In genomic region chr3:53495518-53496501, GRCh38 we compare ENCODE assay signal across 8 cellular contexts. TPM values are rescaled to one million over a fixed set of nuclear protein-coding genes. Genes with fewer than 3 reads are reported as not detected.
DNase-seq lines count a peak whose midpoint lies in the region; ATAC-seq, FAIRE-seq and TF ChIP-seq lines count a peak whose summit lies in the region.

No MANE protein-coding gene starts in this region.

- H3K4me3 Mint-ChIP-seq in activated CD8-positive, alpha-beta memory T cell treated with anti-CD3 and anti-CD28 coated beads, Interleukin-2, amount 10 ng/mL, durations not matched to agents 7 days and 5 days: no peak overlapping the region
- H3K4me3 Mint-ChIP-seq in astrocyte (ENCODE audit: unreplicated experiment): peak overlapping the region; percentile 74
- H3K4me3 Mint-ChIP-seq in stimulated activated memory B cell treated with anti-CD40 and anti-IgM and Interleukin-4, amounts not matched to agents 10 μg/mL and 1 μg/mL and 100 μg/mL, for 72 hours: peak overlapping the region; percentile 74

- H3K27me3 ChIP-seq in astrocyte (ENCODE audit: insufficient read depth, low read length) (peaks cover 24% of the 10 kb centered on the region), PC-9 (ENCODE audit: insufficient read depth, low read depth) (peaks cover 35% of the 10 kb centered on the region)

- H2AFZ ChIP-seq in astrocyte (ENCODE audit: low read depth, low read length) (peak overlapping the region; percentile 71), PC-9 (no peak overlapping the region)

- CTCF ChIA-PET in activated CD8-positive, alpha-beta memory T cell treated with anti-CD3 and anti-CD28 coated beads, Interleukin-2, amount 10 ng/mL, durations not matched to agents 7 days and 5 days (lab: Charles Lee): no interaction called here
- CTCF ChIA-PET in PC-9 (lab: Charles Lee): no interaction called here

- no peaks in the 10 kb centered on the region for H3K9me2 ChIP-seq in PC-9 (ENCODE audit: insufficient read depth)

- no peaks in the 10 kb centered on the region for H3K36me3 ChIP-seq in astrocyte (ENCODE audit: insufficient read depth, low read length)
- H3K36me3 ChIP-seq in PC-9 (ENCODE audit: low read depth): no peaks in the 10 kb centered on the region

- H3K4me1 ChIP-seq in astrocyte (ENCODE audit: insufficient read depth, low read length) (peaks cover 14% of the 10 kb centered on the region), PC-9 (replicated peaks; ENCODE audit: insufficient read depth) (no peaks in the 10 kb centered on the region)

- POLR2A ChIA-PET in PC-9 (lab: Charles Lee; ENCODE audit: unreplicated experiment): no interaction called here

- H3K9ac ChIP-seq in astrocyte (ENCODE audit: low read length): no peak overlapping the region

- no peaks in the 10 kb centered on the region for H3K79me2 ChIP-seq in astrocyte (ENCODE audit: insufficient read depth, low read length)
- H3K79me2 ChIP-seq in PC-9 (ENCODE audit: low read depth): no peaks in the 10 kb centered on the region

- intact Hi-C loops in PC-9 (cut with micrococcal nuclease; ENCODE audit: unreplicated experiment): no loop called here

- DNase-seq in activated CD8-positive, alpha-beta memory T cell treated with anti-CD3 and anti-CD28 coated beads, Interleukin-2, amount 50 U/mL, for 48 hours: peak; percentile 57
- no peak for DNase-seq in activated CD8-positive, alpha-beta memory T cell treated with anti-CD3 and anti-CD28 coated beads, Interleukin-2, amount 10 ng/mL, durations not matched to agents 7 days and 5 days
- DNase-seq in astrocyte (ENCODE audit: low read depth): no peak
- peak; percentile 32 for DNase-seq in inferior parietal cortex (ENCODE audit: extremely low spot score)
- DNase-seq in activated CD4-positive, alpha-beta T cell treated with anti-CD3 and anti-CD28 coated beads, Interleukin-2, amount 50 U/mL, for 4 hours: no peak
- no peak for DNase-seq in PC-9

- H4K20me1 ChIP-seq in astrocyte (ENCODE audit: insufficient read depth, low read length) (no peaks in the 10 kb centered on the region), PC-9 (ENCODE audit: insufficient read depth) (no peaks in the 10 kb centered on the region)

- peaks cover 6% of the 10 kb centered on the region for H3K4me1 Mint-ChIP-seq in activated CD8-positive, alpha-beta memory T cell treated with anti-CD3 and anti-CD28 coated beads, Interleukin-2, amount 10 ng/mL, durations not matched to agents 7 days and 5 days
- peaks cover 10% of the 10 kb centered on the region for H3K4me1 Mint-ChIP-seq in astrocyte (ENCODE audit: low read depth, unreplicated experiment)
- H3K4me1 Mint-ChIP-seq in stimulated activated memory B cell treated with anti-CD40 and anti-IgM and Interleukin-4, amounts not matched to agents 10 μg/mL and 1 μg/mL and 100 μg/mL, for 72 hours: peaks cover 25% of the 10 kb centered on the region

- FAIRE-seq in astrocyte (lab: Jason Lieb, UNC): no peak

- TF ChIP-seq CTCF in astrocyte (IDR thresholded peaks at IDR 0.05; ENCODE audit: insufficient read depth, low read depth, low read length) (no peak), PC-9 (conservative IDR thresholded peaks at IDR 0.05) (no peak)

- no peak for ATAC-seq in activated CD8-positive, alpha-beta memory T cell treated with anti-CD3 and anti-CD28 coated beads, Interleukin-2, amount 10 ng/mL, durations not matched to agents 7 days and 5 days
- ATAC-seq in stimulated activated memory B cell treated with anti-CD40 and anti-IgM and Interleukin-4, amounts not matched to agents 10 μg/mL and 1 μg/mL and 100 μg/mL, for 72 hours: peak; percentile 53
- no peak for ATAC-seq in HG03342 (IDR thresholded peaks at IDR 0.05; ENCODE audit: unreplicated experiment)

- H3K4me2 ChIP-seq in astrocyte (ENCODE audit: low read length) (peak overlapping the region; percentile 89), PC-9 (no peak overlapping the region)

- no peaks in the 10 kb centered on the region for H3K9me3 ChIP-seq in astrocyte (ENCODE audit: insufficient read depth, low read depth, low read length)
- H3K9me3 ChIP-seq in PC-9 (ENCODE audit: insufficient read depth, low read depth): no peaks in the 10 kb centered on the region

- H3K27ac ChIP-seq in astrocyte (ENCODE audit: low read depth, low read length) (no peak overlapping the region), PC-9 (no peak overlapping the region)

- no peaks in the 10 kb centered on the region for H3F3A ChIP-seq in PC-9 (ENCODE audit: insufficient read depth, low read depth)

- BruUV-seq in PC-9 (replicated peaks; lab: Mats Ljungman, UMichigan): no TSS peak

- H3K27ac Mint-ChIP-seq in activated CD8-positive, alpha-beta memory T cell treated with anti-CD3 and anti-CD28 coated beads, Interleukin-2, amount 10 ng/mL, durations not matched to agents 7 days and 5 days: no peak overlapping the region
- H3K27ac Mint-ChIP-seq in astrocyte (ENCODE audit: unreplicated experiment): no peak overlapping the region
- H3K27ac Mint-ChIP-seq in stimulated activated memory B cell treated with anti-CD40 and anti-IgM and Interleukin-4, amounts not matched to agents 10 μg/mL and 1 μg/mL and 100 μg/mL, for 72 hours: no peak overlapping the region

- no peaks in the 10 kb centered on the region for H3K9me3 Mint-ChIP-seq in activated CD8-positive, alpha-beta memory T cell treated with anti-CD3 and anti-CD28 coated beads, Interleukin-2, amount 10 ng/mL, durations not matched to agents 7 days and 5 days (ENCODE audit: low read depth)
- no peaks in the 10 kb centered on the region for H3K9me3 Mint-ChIP-seq in astrocyte (ENCODE audit: unreplicated experiment)
- no peaks in the 10 kb centered on the region for H3K9me3 Mint-ChIP-seq in stimulated activated memory B cell treated with anti-CD40 and anti-IgM and Interleukin-4, amounts not matched to agents 10 μg/mL and 1 μg/mL and 100 μg/mL, for 72 hours

- no peaks in the 10 kb centered on the region for H3K36me3 Mint-ChIP-seq in activated CD8-positive, alpha-beta memory T cell treated with anti-CD3 and anti-CD28 coated beads, Interleukin-2, amount 10 ng/mL, durations not matched to agents 7 days and 5 days
- no peaks in the 10 kb centered on the region for H3K36me3 Mint-ChIP-seq in astrocyte (ENCODE audit: low read depth, unreplicated experiment)
- no peaks in the 10 kb centered on the region for H3K36me3 Mint-ChIP-seq in stimulated activated memory B cell treated with anti-CD40 and anti-IgM and Interleukin-4, amounts not matched to agents 10 μg/mL and 1 μg/mL and 100 μg/mL, for 72 hours

- peak overlapping the region; percentile 52 for H3K4me3 ChIP-seq in astrocyte (ENCODE audit: insufficient read depth, low read depth, low read length)
- H3K4me3 ChIP-seq in PC-9: no peak overlapping the region

- H3K27me3 Mint-ChIP-seq in activated CD8-positive, alpha-beta memory T cell treated with anti-CD3 and anti-CD28 coated beads, Interleukin-2, amount 10 ng/mL, durations not matched to agents 7 days and 5 days: peaks cover 73% of the 10 kb centered on the region
- H3K27me3 Mint-ChIP-seq in astrocyte (ENCODE audit: low read depth, unreplicated experiment): peaks cover 30% of the 10 kb centered on the region
- peaks cover 66% of the 10 kb centered on the region for H3K27me3 Mint-ChIP-seq in stimulated activated memory B cell treated with anti-CD40 and anti-IgM and Interleukin-4, amounts not matched to agents 10 μg/mL and 1 μg/mL and 100 μg/mL, for 72 hours

RNA-seq across cellular contexts. Expression of gene CACNA1D, which starts 1.4 kb away (rescaled TPM):
- total RNA-seq in activated CD8-positive, alpha-beta memory T cell treated with anti-CD3 and anti-CD28 coated beads, Interleukin-2, amount 10 ng/mL, durations not matched to agents 7 days and 5 days: 1 to 10 TPM in 1 of 2 experiments, under 1 TPM in 1; 0.41 to 1.5 TPM
- 0.41 and 0.55 TPM in 2 replicates for total RNA-seq in astrocyte
- total RNA-seq in PC-9 (2021): not detected in 2 replicates

Comparison
In these comparisons a context has a peak if more than half of its experiments do, and no peak if none do; other contexts are left out.
1. DNase-seq: peak in activated CD8-positive, alpha-beta memory T cell treated with anti-CD3 and anti-CD28 coated beads, Interleukin-2, amount 50 U/mL, for 48 hours (single experiment) and inferior parietal cortex (single experiment); none in activated CD8-positive, alpha-beta memory T cell treated with anti-CD3 and anti-CD28 coated beads, Interleukin-2, amount 10 ng/mL, durations not matched to agents 7 days and 5 days (single experiment), astrocyte (single experiment), activated CD4-positive, alpha-beta T cell treated with anti-CD3 and anti-CD28 coated beads, Interleukin-2, amount 50 U/mL, for 4 hours (0 of 2) and PC-9 (0 of 2).